22 cellular contexts compared by ENCODE assay signal in the genomic region with DNA sequence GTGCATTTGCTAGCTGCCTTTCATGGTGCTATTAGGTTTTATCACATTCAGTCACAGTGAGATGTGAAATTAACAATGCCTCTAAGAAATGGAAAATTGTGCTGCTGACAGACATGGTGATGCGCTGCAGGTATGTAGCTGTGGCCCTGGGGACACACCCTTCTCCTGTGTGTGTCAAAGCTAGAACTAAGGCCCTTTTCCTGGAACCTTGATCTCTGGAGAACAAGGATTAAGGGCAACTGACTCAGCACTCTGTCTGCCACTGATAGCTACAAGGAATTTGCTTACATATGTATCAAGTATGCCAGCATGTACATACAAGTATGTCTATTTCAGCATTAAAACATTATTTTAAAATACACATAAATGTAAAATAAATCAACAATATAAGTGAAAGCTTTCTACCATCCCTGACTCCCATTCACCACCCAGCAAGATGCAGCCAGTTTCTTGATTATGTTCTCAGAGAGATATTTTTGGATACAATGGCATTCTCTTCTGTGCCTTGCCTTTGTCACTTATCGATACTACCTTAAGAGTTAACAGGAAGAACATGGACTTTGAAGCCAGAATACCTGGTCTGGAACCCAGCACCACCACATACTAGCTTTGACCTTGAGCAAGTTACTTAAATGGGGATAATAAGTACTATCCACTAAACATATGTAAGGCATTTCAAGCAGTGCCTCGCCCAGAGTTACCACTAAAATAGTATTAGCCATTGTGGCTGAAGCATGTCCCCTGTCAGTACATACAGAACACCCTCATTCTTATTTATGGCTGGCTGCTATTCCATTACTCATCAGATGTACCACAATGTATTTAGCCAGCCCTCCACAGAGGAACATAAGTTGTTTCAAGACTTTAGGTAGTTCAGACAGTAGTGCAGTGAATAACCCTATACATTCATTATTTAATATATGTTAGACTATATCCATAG.
DNase-seq lines count a peak whose midpoint lies in the region; ATAC-seq, FAIRE-seq and TF ChIP-seq lines count a peak whose summit lies in the region.
"Had no signal": no experiment of that assay in that cellular context is flagged by ENCODE, and none has a peak within 500 bp of the region (broad histone marks: within the 10 kb centered on the region; RNA-seq: fewer than 3 reads in every experiment).

No MANE protein-coding gene starts in this region.

- in situ Hi-C loops in mammary epithelial cell (cut with MboI; ENCODE audit: low sequenced_read_pairs in 2 of 2) = no loop called here

- H3K36me3 ChIP-seq in PC-3 (ENCODE audit: low read depth, low read length) (no peaks in the 10 kb centered on the region; the same call in 1 of the 2 replicates), mammary epithelial cell (ENCODE audit: insufficient read depth, low read length) (no peaks in the 10 kb centered on the region)
- H3K36me3 ChIP-seq: right atrium auricular region had no signal

- BruUV-seq in PC-3 (replicated peaks; lab: Mats Ljungman, UMichigan) (no TSS peak), mammary epithelial cell (replicated peaks; lab: Mats Ljungman, UMichigan) (no TSS peak)

- H3K9ac ChIP-seq in PC-3 (ENCODE audit: low read length) (no peak overlapping the region), mammary epithelial cell (ENCODE audit: insufficient read depth, low read length) (no peak overlapping the region)

- no peaks in the 10 kb centered on the region for H3K9me2 ChIP-seq in PC-3 (replicated peaks; ENCODE audit: low read length)

- H4K20me1 ChIP-seq in PC-3 (ENCODE audit: low read length) (no peaks in the 10 kb centered on the region), mammary epithelial cell (ENCODE audit: insufficient read depth, low read length) (no peaks in the 10 kb centered on the region)

- CTCF ChIA-PET in PC-3 (lab: Charles Lee) = interaction anchor here (0.5 kb wide), 1 partner anchor 10 kb away, joined by 3 read pairs; no protein-coding TSS in a partner anchor
- CTCF ChIA-PET in mammary epithelial cell (lab: Charles Lee; ENCODE audit: low non-redundant PET) = no interaction called here

- peaks cover 37% of the 10 kb centered on the region for H3K4me1 ChIP-seq in PC-3 (ENCODE audit: insufficient read depth, low read length)
- H3K4me1 ChIP-seq in mammary epithelial cell (ENCODE audit: insufficient read depth, low read length) = peaks cover 25% of the 10 kb centered on the region

- 100% methylated on average over 3 of the region's 3 CpGs for WGBS in mammary epithelial cell (ENCODE audit: low coverage, missing lambda C conversion rate)

- H3K27ac ChIP-seq in PC-3 (ENCODE audit: low read length) (peak overlapping the region; percentile 17; the same call in 1 of the 2 replicates), mammary epithelial cell (ENCODE audit: insufficient read depth, low read depth, low read length) (peak overlapping the region; percentile 32)
- H3K27ac ChIP-seq: right atrium auricular region, thyroid gland had no signal

- no peak overlapping the region for H2AFZ ChIP-seq in PC-3 (ENCODE audit: low read length)
- H2AFZ ChIP-seq in mammary epithelial cell (ENCODE audit: low read depth, low read length) = no peak overlapping the region

- no peak for TF ChIP-seq CTCF in PC-3 (conservative IDR thresholded peaks at IDR 0.05; ENCODE audit: low read depth, low read length)
- no peak for TF ChIP-seq CTCF in mammary epithelial cell (conservative IDR thresholded peaks at IDR 0.05 in 1 of 2, IDR thresholded peaks at IDR 0.05 in 1 of 2; ENCODE audit: extremely low read depth in 1 of 2, insufficient read depth in 1 of 2, low read depth in 1 of 2, low read length in 2 of 2)

- dilution Hi-C loops in mammary epithelial cell (cut with HindIII; ENCODE audit: low sequenced_read_pairs) = no loop called here

- peak; percentile 52 for DNase-seq in PC-3
- DNase-seq in mammary epithelial cell = peak; percentile 59
- peak; percentile 85 for DNase-seq in kidney tubule cell (ENCODE audit: low spot score)
- DNase-seq in urothelium cell line (ENCODE audit: low spot score) = no peak
- DNase-seq in stimulated activated CD4-positive, alpha-beta T cell treated with anti-CD3 and anti-CD28 coated beads, Interleukin-4, amount 100 ng/mL, for 4 hours = no peak
- no peak for DNase-seq in NCI-H446 treated with DMSO at 0.1 percent for 48 hours (lab: John Stamatoyannopoulos, UW)
- DNase-seq: activated CD8-positive, alpha-beta T cell treated with anti-CD3 and anti-CD28 coated beads for 36 hours; activated naive CD4-positive, alpha-beta T cell treated with Interleukin-2 at 50 U/mL for 16 hours; activated T-cell treated with anti-CD3 and anti-CD28 coated beads, Interleukin-2, amount 50 U/mL, for 24 hours; aorta; effector memory CD8-positive, alpha-beta T cell; hippocampal formation; Kasumi-1; NCI-H1105; NCI-H69; nucleus accumbens; stimulated activated naive CD4-positive, alpha-beta T cell; thyroid gland had no signal

- H3K4me3 ChIP-seq in PC-3 (ENCODE audit: low read length) (no peak overlapping the region), mammary epithelial cell (replicated peaks in 1 of 3; ENCODE audit: insufficient read depth in 1 of 3, low read depth in 2 of 3, low read length in 3 of 3) (no peak overlapping the region)
- H3K4me3 ChIP-seq: right atrium auricular region, thyroid gland had no signal

- H3K27me3 ChIP-seq in PC-3 (ENCODE audit: low read length) = no peaks in the 10 kb centered on the region
- H3K27me3 ChIP-seq in mammary epithelial cell (ENCODE audit: insufficient read depth, low read length) = no peaks in the 10 kb centered on the region
- H3K27me3 ChIP-seq: right atrium auricular region, thyroid gland had no signal

- no peaks in the 10 kb centered on the region for H3K9me3 ChIP-seq in PC-3 (ENCODE audit: low read length)
- no peaks in the 10 kb centered on the region for H3K9me3 ChIP-seq in mammary epithelial cell (replicated peaks; ENCODE audit: insufficient read depth, low read length)
- H3K9me3 ChIP-seq: right atrium auricular region, thyroid gland had no signal

- H3K79me2 ChIP-seq in PC-3 (ENCODE audit: low read length) (no peaks in the 10 kb centered on the region), mammary epithelial cell (ENCODE audit: insufficient read depth, low read length) (no peaks in the 10 kb centered on the region)

- intact Hi-C loops in PC-3 (cut with micrococcal nuclease) (no loop called here), mammary epithelial cell (cut with micrococcal nuclease) (no loop called here)

- ATAC-seq in PC-3 (no peak; the same call in 1 of the 2 replicates), GM18517 (IDR thresholded peaks at IDR 0.05; ENCODE audit: unreplicated experiment) (no peak)
- ATAC-seq: activated CD8-positive, alpha-beta T cell treated with anti-CD3 and anti-CD28 coated beads for 36 hours; effector memory CD8-positive, alpha-beta T cell; WTC11 had no signal

- POLR2A ChIA-PET in PC-3 (lab: Charles Lee; ENCODE audit: unreplicated experiment) = no interaction called here

- no peak overlapping the region for H3K4me2 ChIP-seq in PC-3 (ENCODE audit: low read length)
- peak overlapping the region; percentile 43 for H3K4me2 ChIP-seq in mammary epithelial cell (ENCODE audit: insufficient read depth, low read depth, low read length)

- peaks cover 6% of the 10 kb centered on the region for H3F3A ChIP-seq in PC-3 (ENCODE audit: low read length, unreplicated experiment)

- peak; percentile 23 for FAIRE-seq in urothelium cell line (lab: Jason Lieb, UNC)
- FAIRE-seq: GM18507 had no signal

Comparison
In these comparisons a context has a peak if more than half of its experiments do, and no peak if none do; other contexts are left out.
1. DNase-seq: peak in PC-3 (single experiment), mammary epithelial cell (single experiment) and kidney tubule cell (single experiment); none in urothelium cell line (single experiment), stimulated activated CD4-positive, alpha-beta T cell treated with anti-CD3 and anti-CD28 coated beads, Interleukin-4, amount 100 ng/mL, for 4 hours (0 of 2) and NCI-H446 treated with DMSO at 0.1 percent for 48 hours (single experiment).